In genomic region chr18:50716902-50717301, GRCh38 we compare ENCODE assay signal across 11 cellular contexts.
"Had no signal": no experiment of that assay in that cellular context is flagged by ENCODE, and none has a peak within 500 bp of the region (broad histone marks: within the 10 kb centered on the region; RNA-seq: fewer than 3 reads in every experiment).

No MANE protein-coding gene starts in this region.

- H3K36me3 ChIP-seq: brain microvascular endothelial cell, esophagus muscularis mucosa, upper lobe of left lung had no signal

- ATAC-seq: activated CD4-positive, CD25-positive, alpha-beta regulatory T cell treated with anti-CD3 and anti-CD28 coated beads, Interleukin-2, amount 50 U/mL, for 24 hours had no signal

- DNase-seq: activated T-cell treated with anti-CD3 and anti-CD28 coated beads, Interleukin-2, amount 50 U/mL, for 1 hour; amygdala; brain microvascular endothelial cell; foreskin melanocyte; stimulated activated naive CD4-positive, alpha-beta T cell; upper lobe of left lung had no signal

- H3K36me3 Mint-ChIP-seq: activated naive CD4-positive, alpha-beta T cell treated with anti-CD3 and anti-CD28 coated beads, Interleukin-2, amount 50 U/mL, for 24 hours had no signal

- H3K27me3 ChIP-seq: brain microvascular endothelial cell, dorsolateral prefrontal cortex, esophagus muscularis mucosa, upper lobe of left lung had no signal

- H3K4me1 ChIP-seq: upper lobe of left lung had no signal

- H3K27ac Mint-ChIP-seq: activated naive CD4-positive, alpha-beta T cell treated with anti-CD3 and anti-CD28 coated beads, Interleukin-2, amount 50 U/mL, for 24 hours had no signal

- H3K9ac ChIP-seq: parathyroid adenoma had no signal

- H3K4me1 Mint-ChIP-seq: activated naive CD4-positive, alpha-beta T cell treated with anti-CD3 and anti-CD28 coated beads, Interleukin-2, amount 50 U/mL, for 24 hours had no signal

- H3K9me3 ChIP-seq: upper lobe of left lung had no signal

- H3K4me3 ChIP-seq: dorsolateral prefrontal cortex, esophagus muscularis mucosa, upper lobe of left lung had no signal

- H2AFZ ChIP-seq: parathyroid adenoma had no signal

- H3K4me3 Mint-ChIP-seq: activated naive CD4-positive, alpha-beta T cell treated with anti-CD3 and anti-CD28 coated beads, Interleukin-2, amount 50 U/mL, for 24 hours had no signal

- H3K27ac ChIP-seq: brain microvascular endothelial cell, esophagus muscularis mucosa, parathyroid adenoma, upper lobe of left lung had no signal

- H3K27me3 Mint-ChIP-seq: activated naive CD4-positive, alpha-beta T cell treated with anti-CD3 and anti-CD28 coated beads, Interleukin-2, amount 50 U/mL, for 24 hours had no signal
